1 cellular context compared by ENCODE assay signal in the genomic region with DNA sequence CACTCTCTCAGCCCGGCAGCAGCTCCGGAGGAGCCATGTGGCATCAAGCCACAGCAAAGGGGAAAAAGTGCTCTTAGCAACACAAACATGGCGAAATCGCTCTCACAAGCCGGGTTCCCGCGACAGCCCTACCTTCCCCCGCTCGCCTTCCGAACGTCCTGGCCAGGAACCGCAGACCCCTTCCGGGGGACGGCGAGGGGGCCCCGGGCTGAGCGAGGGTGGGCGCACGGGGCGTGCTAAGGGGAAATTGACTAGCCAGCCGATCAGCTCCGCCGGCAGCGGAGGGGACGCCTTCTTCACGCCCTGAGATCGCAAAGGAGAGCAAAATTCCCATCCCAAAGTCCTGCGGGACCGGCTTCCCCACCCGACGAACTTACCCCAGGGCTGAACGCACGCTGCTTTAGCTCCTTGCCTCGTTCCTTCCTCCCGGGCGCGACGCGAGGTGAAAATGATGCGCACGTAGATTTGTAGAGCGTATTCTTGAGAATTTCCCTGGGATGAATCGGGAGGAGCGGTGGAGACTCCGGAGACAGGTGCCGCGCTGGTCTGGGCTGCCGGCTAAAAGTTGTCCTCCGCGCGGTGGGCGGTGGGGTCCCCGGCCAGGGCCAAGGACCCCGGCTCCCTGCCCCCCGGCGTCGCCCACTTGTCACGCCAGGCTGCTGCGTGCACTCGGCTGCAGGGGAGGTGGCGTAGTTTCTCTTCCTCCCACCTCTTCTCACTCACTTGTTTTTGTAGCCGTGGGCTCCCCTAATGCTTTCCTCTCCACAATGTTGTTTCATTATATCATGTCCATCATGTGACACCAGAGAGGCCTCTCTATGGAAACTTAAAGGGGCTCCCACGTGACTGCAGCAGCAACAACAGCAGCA.
A peak's percentile ranks its signal among the peaks of the same experiment; 100 is the strongest.
TF ChIP-seq lines count a peak whose summit lies in the region.

No MANE protein-coding gene starts in this region.

TF ChIP-seq in WTC11, 78 proteins besides CTCF, POLR2A, EP300 and RAD21 (continued from another document):
- TF ChIP-seq, protein P1, sequence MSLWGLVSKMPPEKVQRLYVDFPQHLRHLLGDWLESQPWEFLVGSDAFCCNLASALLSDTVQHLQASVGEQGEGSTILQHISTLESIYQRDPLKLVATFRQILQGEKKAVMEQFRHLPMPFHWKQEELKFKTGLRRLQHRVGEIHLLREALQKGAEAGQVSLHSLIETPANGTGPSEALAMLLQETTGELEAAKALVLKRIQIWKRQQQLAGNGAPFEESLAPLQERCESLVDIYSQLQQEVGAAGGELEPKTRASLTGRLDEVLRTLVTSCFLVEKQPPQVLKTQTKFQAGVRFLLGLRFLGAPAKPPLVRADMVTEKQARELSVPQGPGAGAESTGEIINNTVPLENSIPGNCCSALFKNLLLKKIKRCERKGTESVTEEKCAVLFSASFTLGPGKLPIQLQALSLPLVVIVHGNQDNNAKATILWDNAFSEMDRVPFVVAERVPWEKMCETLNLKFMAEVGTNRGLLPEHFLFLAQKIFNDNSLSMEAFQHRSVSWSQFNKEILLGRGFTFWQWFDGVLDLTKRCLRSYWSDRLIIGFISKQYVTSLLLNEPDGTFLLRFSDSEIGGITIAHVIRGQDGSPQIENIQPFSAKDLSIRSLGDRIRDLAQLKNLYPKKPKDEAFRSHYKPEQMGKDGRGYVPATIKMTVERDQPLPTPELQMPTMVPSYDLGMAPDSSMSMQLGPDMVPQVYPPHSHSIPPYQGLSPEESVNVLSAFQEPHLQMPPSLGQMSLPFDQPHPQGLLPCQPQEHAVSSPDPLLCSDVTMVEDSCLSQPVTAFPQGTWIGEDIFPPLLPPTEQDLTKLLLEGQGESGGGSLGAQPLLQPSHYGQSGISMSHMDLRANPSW (CRISPR knock-in tag; conservative IDR thresholded peaks at IDR 0.05; ENCODE audit: low read depth) = no peak
- TF ChIP-seq JUN (CRISPR knock-in tag; IDR thresholded peaks at IDR 0.05) (no peak), CBFB (CRISPR knock-in tag; IDR thresholded peaks at IDR 0.05; ENCODE audit: low read depth) (no peak), ZNF121 (CRISPR knock-in tag; IDR thresholded peaks at IDR 0.05) (no peak), NR3C1 (CRISPR knock-in tag; conservative IDR thresholded peaks at IDR 0.05; ENCODE audit: low read depth) (no peak), SOX15 (CRISPR knock-in tag; IDR thresholded peaks at IDR 0.05) (no peak), TCF7 (CRISPR knock-in tag; IDR thresholded peaks at IDR 0.05; ENCODE audit: low read depth) (no peak), ZBTB21 (CRISPR knock-in tag; IDR thresholded peaks at IDR 0.05; ENCODE audit: borderline replicate concordance) (no peak), TEAD1 (CRISPR knock-in tag; IDR thresholded peaks at IDR 0.05) (0 out of 2 replicates have a peak, but pooled peaks have one; percentile 19), ETV6 (CRISPR knock-in tag; IDR thresholded peaks at IDR 0.05) (no peak), GABPB1 (CRISPR knock-in tag; IDR thresholded peaks at IDR 0.05) (0 out of 2 replicates have a peak, but pooled peaks have one; percentile 26), NR1H2 (CRISPR knock-in tag; IDR thresholded peaks at IDR 0.05) (no peak)
- TF ChIP-seq, protein P2, sequence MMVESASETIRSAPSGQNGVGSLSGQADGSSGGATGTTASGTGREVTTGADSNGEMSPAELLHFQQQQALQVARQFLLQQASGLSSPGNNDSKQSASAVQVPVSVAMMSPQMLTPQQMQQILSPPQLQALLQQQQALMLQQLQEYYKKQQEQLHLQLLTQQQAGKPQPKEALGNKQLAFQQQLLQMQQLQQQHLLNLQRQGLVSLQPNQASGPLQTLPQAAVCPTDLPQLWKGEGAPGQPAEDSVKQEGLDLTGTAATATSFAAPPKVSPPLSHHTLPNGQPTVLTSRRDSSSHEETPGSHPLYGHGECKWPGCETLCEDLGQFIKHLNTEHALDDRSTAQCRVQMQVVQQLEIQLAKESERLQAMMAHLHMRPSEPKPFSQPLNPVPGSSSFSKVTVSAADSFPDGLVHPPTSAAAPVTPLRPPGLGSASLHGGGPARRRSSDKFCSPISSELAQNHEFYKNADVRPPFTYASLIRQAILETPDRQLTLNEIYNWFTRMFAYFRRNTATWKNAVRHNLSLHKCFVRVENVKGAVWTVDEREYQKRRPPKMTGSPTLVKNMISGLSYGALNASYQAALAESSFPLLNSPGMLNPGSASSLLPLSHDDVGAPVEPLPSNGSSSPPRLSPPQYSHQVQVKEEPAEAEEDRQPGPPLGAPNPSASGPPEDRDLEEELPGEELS (CRISPR knock-in tag; IDR thresholded peaks at IDR 0.05) = no peak
- TF ChIP-seq, protein P3, sequence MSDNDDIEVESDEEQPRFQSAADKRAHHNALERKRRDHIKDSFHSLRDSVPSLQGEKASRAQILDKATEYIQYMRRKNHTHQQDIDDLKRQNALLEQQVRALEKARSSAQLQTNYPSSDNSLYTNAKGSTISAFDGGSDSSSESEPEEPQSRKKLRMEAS (CRISPR knock-in tag; IDR thresholded peaks at IDR 0.05) = peak; percentile 19; the same call in 1 of the 2 replicates
- TF ChIP-seq, protein P4, sequence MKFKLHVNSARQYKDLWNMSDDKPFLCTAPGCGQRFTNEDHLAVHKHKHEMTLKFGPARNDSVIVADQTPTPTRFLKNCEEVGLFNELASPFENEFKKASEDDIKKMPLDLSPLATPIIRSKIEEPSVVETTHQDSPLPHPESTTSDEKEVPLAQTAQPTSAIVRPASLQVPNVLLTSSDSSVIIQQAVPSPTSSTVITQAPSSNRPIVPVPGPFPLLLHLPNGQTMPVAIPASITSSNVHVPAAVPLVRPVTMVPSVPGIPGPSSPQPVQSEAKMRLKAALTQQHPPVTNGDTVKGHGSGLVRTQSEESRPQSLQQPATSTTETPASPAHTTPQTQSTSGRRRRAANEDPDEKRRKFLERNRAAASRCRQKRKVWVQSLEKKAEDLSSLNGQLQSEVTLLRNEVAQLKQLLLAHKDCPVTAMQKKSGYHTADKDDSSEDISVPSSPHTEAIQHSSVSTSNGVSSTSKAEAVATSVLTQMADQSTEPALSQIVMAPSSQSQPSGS (CRISPR knock-in tag; IDR thresholded peaks at IDR 0.05; ENCODE audit: borderline replicate concordance, low read depth) = no peak
- TF ChIP-seq, protein P5, sequence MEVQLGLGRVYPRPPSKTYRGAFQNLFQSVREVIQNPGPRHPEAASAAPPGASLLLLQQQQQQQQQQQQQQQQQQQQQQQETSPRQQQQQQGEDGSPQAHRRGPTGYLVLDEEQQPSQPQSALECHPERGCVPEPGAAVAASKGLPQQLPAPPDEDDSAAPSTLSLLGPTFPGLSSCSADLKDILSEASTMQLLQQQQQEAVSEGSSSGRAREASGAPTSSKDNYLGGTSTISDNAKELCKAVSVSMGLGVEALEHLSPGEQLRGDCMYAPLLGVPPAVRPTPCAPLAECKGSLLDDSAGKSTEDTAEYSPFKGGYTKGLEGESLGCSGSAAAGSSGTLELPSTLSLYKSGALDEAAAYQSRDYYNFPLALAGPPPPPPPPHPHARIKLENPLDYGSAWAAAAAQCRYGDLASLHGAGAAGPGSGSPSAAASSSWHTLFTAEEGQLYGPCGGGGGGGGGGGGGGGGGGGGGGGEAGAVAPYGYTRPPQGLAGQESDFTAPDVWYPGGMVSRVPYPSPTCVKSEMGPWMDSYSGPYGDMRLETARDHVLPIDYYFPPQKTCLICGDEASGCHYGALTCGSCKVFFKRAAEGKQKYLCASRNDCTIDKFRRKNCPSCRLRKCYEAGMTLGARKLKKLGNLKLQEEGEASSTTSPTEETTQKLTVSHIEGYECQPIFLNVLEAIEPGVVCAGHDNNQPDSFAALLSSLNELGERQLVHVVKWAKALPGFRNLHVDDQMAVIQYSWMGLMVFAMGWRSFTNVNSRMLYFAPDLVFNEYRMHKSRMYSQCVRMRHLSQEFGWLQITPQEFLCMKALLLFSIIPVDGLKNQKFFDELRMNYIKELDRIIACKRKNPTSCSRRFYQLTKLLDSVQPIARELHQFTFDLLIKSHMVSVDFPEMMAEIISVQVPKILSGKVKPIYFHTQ (CRISPR knock-in tag; IDR thresholded peaks at IDR 0.05) = no peak
- TF ChIP-seq, protein P6, sequence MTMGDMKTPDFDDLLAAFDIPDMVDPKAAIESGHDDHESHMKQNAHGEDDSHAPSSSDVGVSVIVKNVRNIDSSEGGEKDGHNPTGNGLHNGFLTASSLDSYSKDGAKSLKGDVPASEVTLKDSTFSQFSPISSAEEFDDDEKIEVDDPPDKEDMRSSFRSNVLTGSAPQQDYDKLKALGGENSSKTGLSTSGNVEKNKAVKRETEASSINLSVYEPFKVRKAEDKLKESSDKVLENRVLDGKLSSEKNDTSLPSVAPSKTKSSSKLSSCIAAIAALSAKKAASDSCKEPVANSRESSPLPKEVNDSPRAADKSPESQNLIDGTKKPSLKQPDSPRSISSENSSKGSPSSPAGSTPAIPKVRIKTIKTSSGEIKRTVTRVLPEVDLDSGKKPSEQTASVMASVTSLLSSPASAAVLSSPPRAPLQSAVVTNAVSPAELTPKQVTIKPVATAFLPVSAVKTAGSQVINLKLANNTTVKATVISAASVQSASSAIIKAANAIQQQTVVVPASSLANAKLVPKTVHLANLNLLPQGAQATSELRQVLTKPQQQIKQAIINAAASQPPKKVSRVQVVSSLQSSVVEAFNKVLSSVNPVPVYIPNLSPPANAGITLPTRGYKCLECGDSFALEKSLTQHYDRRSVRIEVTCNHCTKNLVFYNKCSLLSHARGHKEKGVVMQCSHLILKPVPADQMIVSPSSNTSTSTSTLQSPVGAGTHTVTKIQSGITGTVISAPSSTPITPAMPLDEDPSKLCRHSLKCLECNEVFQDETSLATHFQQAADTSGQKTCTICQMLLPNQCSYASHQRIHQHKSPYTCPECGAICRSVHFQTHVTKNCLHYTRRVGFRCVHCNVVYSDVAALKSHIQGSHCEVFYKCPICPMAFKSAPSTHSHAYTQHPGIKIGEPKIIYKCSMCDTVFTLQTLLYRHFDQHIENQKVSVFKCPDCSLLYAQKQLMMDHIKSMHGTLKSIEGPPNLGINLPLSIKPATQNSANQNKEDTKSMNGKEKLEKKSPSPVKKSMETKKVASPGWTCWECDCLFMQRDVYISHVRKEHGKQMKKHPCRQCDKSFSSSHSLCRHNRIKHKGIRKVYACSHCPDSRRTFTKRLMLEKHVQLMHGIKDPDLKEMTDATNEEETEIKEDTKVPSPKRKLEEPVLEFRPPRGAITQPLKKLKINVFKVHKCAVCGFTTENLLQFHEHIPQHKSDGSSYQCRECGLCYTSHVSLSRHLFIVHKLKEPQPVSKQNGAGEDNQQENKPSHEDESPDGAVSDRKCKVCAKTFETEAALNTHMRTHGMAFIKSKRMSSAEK (CRISPR knock-in tag; IDR thresholded peaks at IDR 0.05; ENCODE audit: borderline replicate concordance) = no peak
- TF ChIP-seq, protein P7, sequence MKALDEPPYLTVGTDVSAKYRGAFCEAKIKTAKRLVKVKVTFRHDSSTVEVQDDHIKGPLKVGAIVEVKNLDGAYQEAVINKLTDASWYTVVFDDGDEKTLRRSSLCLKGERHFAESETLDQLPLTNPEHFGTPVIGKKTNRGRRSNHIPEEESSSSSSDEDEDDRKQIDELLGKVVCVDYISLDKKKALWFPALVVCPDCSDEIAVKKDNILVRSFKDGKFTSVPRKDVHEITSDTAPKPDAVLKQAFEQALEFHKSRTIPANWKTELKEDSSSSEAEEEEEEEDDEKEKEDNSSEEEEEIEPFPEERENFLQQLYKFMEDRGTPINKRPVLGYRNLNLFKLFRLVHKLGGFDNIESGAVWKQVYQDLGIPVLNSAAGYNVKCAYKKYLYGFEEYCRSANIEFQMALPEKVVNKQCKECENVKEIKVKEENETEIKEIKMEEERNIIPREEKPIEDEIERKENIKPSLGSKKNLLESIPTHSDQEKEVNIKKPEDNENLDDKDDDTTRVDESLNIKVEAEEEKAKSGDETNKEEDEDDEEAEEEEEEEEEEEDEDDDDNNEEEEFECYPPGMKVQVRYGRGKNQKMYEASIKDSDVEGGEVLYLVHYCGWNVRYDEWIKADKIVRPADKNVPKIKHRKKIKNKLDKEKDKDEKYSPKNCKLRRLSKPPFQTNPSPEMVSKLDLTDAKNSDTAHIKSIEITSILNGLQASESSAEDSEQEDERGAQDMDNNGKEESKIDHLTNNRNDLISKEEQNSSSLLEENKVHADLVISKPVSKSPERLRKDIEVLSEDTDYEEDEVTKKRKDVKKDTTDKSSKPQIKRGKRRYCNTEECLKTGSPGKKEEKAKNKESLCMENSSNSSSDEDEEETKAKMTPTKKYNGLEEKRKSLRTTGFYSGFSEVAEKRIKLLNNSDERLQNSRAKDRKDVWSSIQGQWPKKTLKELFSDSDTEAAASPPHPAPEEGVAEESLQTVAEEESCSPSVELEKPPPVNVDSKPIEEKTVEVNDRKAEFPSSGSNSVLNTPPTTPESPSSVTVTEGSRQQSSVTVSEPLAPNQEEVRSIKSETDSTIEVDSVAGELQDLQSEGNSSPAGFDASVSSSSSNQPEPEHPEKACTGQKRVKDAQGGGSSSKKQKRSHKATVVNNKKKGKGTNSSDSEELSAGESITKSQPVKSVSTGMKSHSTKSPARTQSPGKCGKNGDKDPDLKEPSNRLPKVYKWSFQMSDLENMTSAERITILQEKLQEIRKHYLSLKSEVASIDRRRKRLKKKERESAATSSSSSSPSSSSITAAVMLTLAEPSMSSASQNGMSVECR (CRISPR knock-in tag; IDR thresholded peaks at IDR 0.05; ENCODE audit: borderline replicate concordance) = no peak
- TF ChIP-seq, protein P8, sequence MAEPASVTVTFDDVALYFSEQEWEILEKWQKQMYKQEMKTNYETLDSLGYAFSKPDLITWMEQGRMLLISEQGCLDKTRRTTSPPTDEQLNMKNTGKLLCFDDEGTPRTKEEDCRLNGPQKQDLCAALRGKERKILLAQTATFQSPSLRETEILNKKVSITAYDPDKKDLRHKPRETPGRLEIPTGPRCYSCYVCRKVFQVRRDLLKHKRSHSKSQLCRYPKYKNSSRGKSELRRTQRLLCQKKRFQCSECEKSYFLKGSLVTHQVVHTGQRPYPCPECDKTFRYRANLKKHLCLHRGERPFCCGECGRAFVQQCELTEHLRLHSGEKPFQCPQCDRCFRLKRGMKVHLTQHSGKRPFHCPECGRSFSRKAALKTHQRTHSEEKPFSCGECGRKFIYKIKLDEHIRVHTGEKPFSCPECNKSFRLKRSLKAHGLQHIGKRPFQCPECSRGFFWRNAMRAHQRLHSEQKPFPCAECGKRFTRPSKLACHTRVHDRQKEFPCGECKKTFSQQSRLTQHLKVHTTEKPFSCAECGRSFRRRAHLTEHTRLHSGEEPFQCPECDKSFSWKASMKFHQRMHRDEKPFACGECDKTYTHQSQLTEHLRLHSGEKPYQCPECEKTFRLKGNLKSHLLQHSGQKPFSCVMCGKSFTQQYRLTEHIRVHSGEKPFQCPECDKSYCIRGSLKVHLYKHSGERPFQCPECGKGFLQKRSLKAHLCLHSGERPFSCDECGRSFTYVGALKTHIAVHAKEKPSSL (CRISPR knock-in tag; conservative IDR thresholded peaks at IDR 0.05) = no peak
- TF ChIP-seq, protein P9, sequence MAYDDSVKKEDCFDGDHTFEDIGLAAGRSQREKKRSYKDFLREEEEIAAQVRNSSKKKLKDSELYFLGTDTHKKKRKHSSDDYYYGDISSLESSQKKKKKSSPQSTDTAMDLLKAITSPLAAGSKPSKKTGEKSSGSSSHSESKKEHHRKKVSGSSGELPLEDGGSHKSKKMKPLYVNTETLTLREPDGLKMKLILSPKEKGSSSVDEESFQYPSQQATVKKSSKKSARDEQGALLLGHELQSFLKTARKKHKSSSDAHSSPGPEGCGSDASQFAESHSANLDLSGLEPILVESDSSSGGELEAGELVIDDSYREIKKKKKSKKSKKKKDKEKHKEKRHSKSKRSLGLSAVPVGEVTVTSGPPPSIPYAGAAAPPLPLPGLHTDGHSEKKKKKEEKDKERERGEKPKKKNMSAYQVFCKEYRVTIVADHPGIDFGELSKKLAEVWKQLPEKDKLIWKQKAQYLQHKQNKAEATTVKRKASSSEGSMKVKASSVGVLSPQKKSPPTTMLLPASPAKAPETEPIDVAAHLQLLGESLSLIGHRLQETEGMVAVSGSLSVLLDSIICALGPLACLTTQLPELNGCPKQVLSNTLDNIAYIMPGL (CRISPR knock-in tag; IDR thresholded peaks at IDR 0.05) = no peak
- TF ChIP-seq, protein P10, sequence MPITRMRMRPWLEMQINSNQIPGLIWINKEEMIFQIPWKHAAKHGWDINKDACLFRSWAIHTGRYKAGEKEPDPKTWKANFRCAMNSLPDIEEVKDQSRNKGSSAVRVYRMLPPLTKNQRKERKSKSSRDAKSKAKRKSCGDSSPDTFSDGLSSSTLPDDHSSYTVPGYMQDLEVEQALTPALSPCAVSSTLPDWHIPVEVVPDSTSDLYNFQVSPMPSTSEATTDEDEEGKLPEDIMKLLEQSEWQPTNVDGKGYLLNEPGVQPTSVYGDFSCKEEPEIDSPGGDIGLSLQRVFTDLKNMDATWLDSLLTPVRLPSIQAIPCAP (CRISPR knock-in tag; IDR thresholded peaks at IDR 0.05) = no peak
TF ChIP-seq in WTC11: peak in this region for 7.
